19 cellular contexts compared by ENCODE assay signal in genomic region chr3:171321241-171321640, GRCh38.
DNase-seq lines count a peak whose midpoint lies in the region; ATAC-seq and TF ChIP-seq lines count a peak whose summit lies in the region.
"Had no signal": no experiment of that assay in that cellular context is flagged by ENCODE, and none has a peak within 500 bp of the region (broad histone marks: within the 10 kb centered on the region; RNA-seq: fewer than 3 reads in every experiment).

No MANE protein-coding gene starts in this region.

- H3K27ac Mint-ChIP-seq in nephron, result peak overlapping the region; percentile 48 to 77 (median 73)

- no peak for TF ChIP-seq CTCF in heart right ventricle (IDR thresholded peaks at IDR 0.05)
- no peak for TF ChIP-seq CTCF in dorsolateral prefrontal cortex (IDR thresholded peaks at IDR 0.05 in 54 of 56, conservative IDR thresholded peaks at IDR 0.05 in 2 of 56; ENCODE audit: low read depth in 1 of 56, partially characterized antibody in 56 of 56)
- TF ChIP-seq CTCF in nephron (IDR thresholded peaks at IDR 0.05; ENCODE audit: unreplicated experiment in 3 of 3), result no peak
- TF ChIP-seq CTCF in transverse colon (IDR thresholded peaks at IDR 0.05), result no peak

- no peaks in the 10 kb centered on the region for H3K36me3 Mint-ChIP-seq in nephron (ENCODE audit: low read depth)

- peaks cover 51% of the 10 kb centered on the region for H3K4me1 Mint-ChIP-seq in nephron

- peak overlapping the region in 1 of 10 donors; percentile 3 for H3K4me3 ChIP-seq in heart right ventricle
- H3K4me3 ChIP-seq in right cardiac atrium (ENCODE audit: low read length), result no peak overlapping the region
- H3K4me3 ChIP-seq in dorsolateral prefrontal cortex, result peak overlapping the region in 24 of 59 donors; percentile 0 to 52 (median 18)
- no peak overlapping the region for H3K4me3 ChIP-seq in transverse colon
- H3K4me3 ChIP-seq: A549; BLaER1 treated with 17β-estradiol and CSF1 and Interleukin-3, amounts not matched to agents 10 nM and 100 nM; suprapubic skin had no signal

- H3K27ac ChIP-seq in heart right ventricle (peak overlapping the region in 6 of 10 donors; percentile 38 to 69 (median 58)), right cardiac atrium (ENCODE audit: low read length) (no peak overlapping the region), dorsolateral prefrontal cortex (peak overlapping the region in 51 of 59 donors; percentile 2 to 87 (median 56)), transverse colon (peak overlapping the region; percentile 28 to 57 (median 38))
- H3K27ac ChIP-seq: A549; BLaER1 treated with 17β-estradiol and CSF1 and Interleukin-3, amounts not matched to agents 10 nM and 100 nM; neutrophil; suprapubic skin had no signal

- 35 to 38% methylated on average over 4 of the region's 4 CpGs for WGBS in heart right ventricle, 2 donors
- WGBS in right cardiac atrium, result 40% methylated on average over 4 of the region's 4 CpGs
- WGBS in transverse colon (ENCODE audit: low coverage in 1 of 2), 2 donors, result 61 to 66% methylated on average over 4 of the region's 4 CpGs

- peak overlapping the region in 1 of 3 experiments; percentile 2 for H3K4me3 Mint-ChIP-seq in nephron

- peaks cover 3% of the 10 kb centered on the region for H3K27me3 Mint-ChIP-seq in nephron (ENCODE audit: low read depth)

- H3K9me3 ChIP-seq in heart right ventricle (no peaks in the 10 kb centered on the region), right cardiac atrium (ENCODE audit: control insufficient read depth, low read length) (no peaks in the 10 kb centered on the region), transverse colon (no peaks in the 10 kb centered on the region)
- H3K9me3 ChIP-seq: A549; BLaER1 treated with 17β-estradiol and CSF1 and Interleukin-3, amounts not matched to agents 10 nM and 100 nM; neutrophil; suprapubic skin had no signal

- H3K4me1 ChIP-seq in heart right ventricle (peaks cover 0 to 61% (median 37%) of the 10 kb centered on the region in 9 donors), right cardiac atrium (ENCODE audit: control insufficient read depth, insufficient read depth, low read length) (peaks cover 2% of the 10 kb centered on the region), transverse colon (peaks cover 0 to 24% (median 2%) of the 10 kb centered on the region in 4 donors)
- H3K4me1 ChIP-seq: A549, suprapubic skin had no signal

- H3K27me3 ChIP-seq in heart right ventricle (no peaks in the 10 kb centered on the region), right cardiac atrium (ENCODE audit: control insufficient read depth, insufficient read depth) (no peaks in the 10 kb centered on the region), dorsolateral prefrontal cortex (no peaks in the 10 kb centered on the region), transverse colon (no peaks in the 10 kb centered on the region)
- H3K27me3 ChIP-seq: BLaER1 treated with 17β-estradiol and CSF1 and Interleukin-3, amounts not matched to agents 10 nM and 100 nM; neutrophil; suprapubic skin had no signal

- intact Hi-C loops in heart right ventricle (cut with DNase I) (loop anchor here in 6 of 10 donors (5.0 to 10.0 kb wide), 6 partner anchors 134 to 244 kb away; partner anchors contain the start of gene TNIK (in 2 of the 6)), right cardiac atrium (cut with DNase I) (loop anchor here in 1 of 4 donors (10.0 kb wide), 1 partner anchor 134 kb away; no protein-coding TSS in a partner anchor), dorsolateral prefrontal cortex (cut with DNase I) (loop anchor here in 1 of 2 donors (2.0 kb wide), 1 partner anchor 140 kb away; the partner anchor contains the start of gene TNIK), transverse colon (cut with DNase I; ENCODE audit: low total_unique reads) (no loop called here)

- no peak for TF ChIP-seq EP300 in transverse colon (IDR thresholded peaks at IDR 0.05; ENCODE audit: low read depth)

- H3K36me3 ChIP-seq in heart right ventricle (no peaks in the 10 kb centered on the region), transverse colon (no peaks in the 10 kb centered on the region)
- H3K36me3 ChIP-seq: BLaER1 treated with 17β-estradiol and CSF1 and Interleukin-3, amounts not matched to agents 10 nM and 100 nM; neutrophil; suprapubic skin had no signal

- DNase-seq in heart right ventricle, result no peak
- no peak for DNase-seq in right cardiac atrium
- no peak for DNase-seq in dorsolateral prefrontal cortex
- no peak for DNase-seq in transverse colon
- DNase-seq in NCI-H510A (lab: John Stamatoyannopoulos, UW), result no peak
- DNase-seq: activated CD4-positive, alpha-beta T cell treated with anti-CD3 and anti-CD28 coated beads, Interleukin-2, amount 50 U/mL, for 4 hours; activated effector memory CD4-positive, alpha-beta T cell treated with anti-CD3 and anti-CD28 coated beads, Interleukin-2, amount 50 U/mL, for 16 hours; central memory CD4-positive, alpha-beta T cell; NCI-H1092 treated with DMSO at 0.1 percent for 48 hours; stimulated activated CD4-positive, alpha-beta T cell treated with anti-CD3 and anti-CD28 coated beads, Interleukin-15, amount 100 ng/mL, for 24 hours had no signal

- no peak for TF ChIP-seq POLR2A in transverse colon (IDR thresholded peaks at IDR 0.05)

- ATAC-seq in heart right ventricle (no peak), right cardiac atrium (no peak), GM21825 (IDR thresholded peaks at IDR 0.05; ENCODE audit: unreplicated experiment) (no peak), HG03460 (IDR thresholded peaks at IDR 0.05; ENCODE audit: unreplicated experiment) (no peak)
- ATAC-seq: A549, esophagus mucosa, left lobe of liver had no signal

- H3K9me3 Mint-ChIP-seq in nephron, result no peaks in the 10 kb centered on the region

- in situ Hi-C loops in transverse colon (cut with MboI; ENCODE audit: low pct_ligation_motif_present in 1 of 4, low pct_unique_long_range_greater_than_20kb in 1 of 4, low sequenced_read_pairs in 3 of 4), result no loop called here
